In genomic region chr2:134683561-134684112, GRCh38 we compare ENCODE assay signal across 9 cellular contexts. TPM values are rescaled to one million over a fixed set of nuclear protein-coding genes. Genes with fewer than 3 reads are reported as not detected.
A peak's percentile ranks its signal among the peaks of the same experiment; 100 is the strongest.
DNase-seq lines count a peak whose midpoint lies in the region; ATAC-seq and TF ChIP-seq lines count a peak whose summit lies in the region.
"Had no signal": no experiment of that assay in that cellular context is flagged by ENCODE, and none has a peak within 500 bp of the region (broad histone marks: within the 10 kb centered on the region; RNA-seq: fewer than 3 reads in every experiment).

No MANE protein-coding gene starts in this region.

- H3K36me3 ChIP-seq in OCI-LY3 (replicated peaks; ENCODE audit: low read depth, low read length) (no peaks in the 10 kb centered on the region), lower lobe of right lung (no peaks in the 10 kb centered on the region)
- H3K36me3 ChIP-seq in CD4-positive, alpha-beta memory T cell (ENCODE audit: insufficient read depth, low read length), result no peaks in the 10 kb centered on the region

- POLR2A ChIA-PET in CD4-positive, alpha-beta memory T cell (lab: Charles Lee; ENCODE audit: partially characterized antibody), result interaction anchor here (1.2 kb wide), 1 partner anchor 12 kb away, joined by 3 read pairs; no protein-coding TSS in a partner anchor

- no peak overlapping the region for H3K9ac ChIP-seq in OCI-LY3 (ENCODE audit: low read length)

- DNase-seq in lower lobe of right lung, result no peak
- no peak for DNase-seq in CD4-positive, alpha-beta memory T cell
- no peak for DNase-seq in CD14-positive monocyte (ENCODE audit: low spot score)
- no peak for DNase-seq in NCI-H1048 (lab: John Stamatoyannopoulos, UW)
- no peak for DNase-seq in chondrocyte (ENCODE audit: low spot score)

- peaks cover 0 to 3% of the 10 kb centered on the region in 2 donors for H3K36me3 Mint-ChIP-seq in CD4-positive, alpha-beta memory T cell
- no peaks in the 10 kb centered on the region for H3K36me3 Mint-ChIP-seq in CD14-positive monocyte
- no peaks in the 10 kb centered on the region for H3K36me3 Mint-ChIP-seq in chondrocyte (ENCODE audit: low read depth)

- no peaks in the 10 kb centered on the region for H3K27me3 ChIP-seq in OCI-LY3 (ENCODE audit: low read depth, low read length)
- no peaks in the 10 kb centered on the region for H3K27me3 ChIP-seq in lower lobe of right lung (ENCODE audit: low read depth)
- no peaks in the 10 kb centered on the region for H3K27me3 ChIP-seq in CD4-positive, alpha-beta memory T cell (ENCODE audit: insufficient read depth, low read length)

- peak overlapping the region; percentile 68 for H3K27ac ChIP-seq in OCI-LY3 (ENCODE audit: low read length)
- no peak overlapping the region for H3K27ac ChIP-seq in lower lobe of right lung
- no peak overlapping the region for H3K27ac ChIP-seq in CD4-positive, alpha-beta memory T cell (ENCODE audit: low read depth, low read length)

- peaks cover 23 to 37% (median 31%) of the 10 kb centered on the region in 4 donors for H3K4me1 Mint-ChIP-seq in CD4-positive, alpha-beta memory T cell
- H3K4me1 Mint-ChIP-seq in CD14-positive monocyte, result peaks cover 9% of the 10 kb centered on the region
- H3K4me1 Mint-ChIP-seq in chondrocyte (ENCODE audit: low read depth), result no peaks in the 10 kb centered on the region

- H3K27ac Mint-ChIP-seq in CD4-positive, alpha-beta memory T cell, result no peak overlapping the region
- H3K27ac Mint-ChIP-seq in CD14-positive monocyte, result no peak overlapping the region
- H3K27ac Mint-ChIP-seq in chondrocyte (ENCODE audit: unreplicated experiment), result no peak overlapping the region

- no peaks in the 10 kb centered on the region for H3K9me3 ChIP-seq in OCI-LY3 (ENCODE audit: insufficient read depth, low read length)
- H3K9me3 ChIP-seq in lower lobe of right lung, result no peaks in the 10 kb centered on the region
- no peaks in the 10 kb centered on the region for H3K9me3 ChIP-seq in CD4-positive, alpha-beta memory T cell (ENCODE audit: control insufficient read depth in 1 of 2, low read length in 2 of 2)

- peak; percentile 81 for ATAC-seq in GM18520 (IDR thresholded peaks at IDR 0.05; ENCODE audit: unreplicated experiment)
- peak; percentile 63 for ATAC-seq in HG02588 (IDR thresholded peaks at IDR 0.05; ENCODE audit: unreplicated experiment)
- ATAC-seq in lower lobe of right lung, result peak; percentile 60 to 75
- ATAC-seq: HCT116 had no signal

- peaks cover 0 to 4% (median 0%) of the 10 kb centered on the region in 8 donors for H3K9me3 Mint-ChIP-seq in CD4-positive, alpha-beta memory T cell
- H3K9me3 Mint-ChIP-seq in CD14-positive monocyte (peaks cover 0 to 3% (median 0%) of the 10 kb centered on the region in 7 donors), chondrocyte (ENCODE audit: low read depth) (peaks cover 2% of the 10 kb centered on the region)

- no peak overlapping the region for H3K4me3 ChIP-seq in OCI-LY3 (ENCODE audit: low read length)
- no peak overlapping the region for H3K4me3 ChIP-seq in lower lobe of right lung
- H3K4me3 ChIP-seq in CD4-positive, alpha-beta memory T cell (ENCODE audit: low read length in 2 of 2), result no peak overlapping the region

- H4K20me1 ChIP-seq in OCI-LY3 (ENCODE audit: insufficient read depth, low read length), result peaks cover 43% of the 10 kb centered on the region

- H2AFZ ChIP-seq in OCI-LY3 (ENCODE audit: low read depth, low read length), result no peak overlapping the region

- CTCF ChIA-PET in CD4-positive, alpha-beta memory T cell (lab: Charles Lee; ENCODE audit: partially characterized antibody), result no interaction called here

- H3K4me2 ChIP-seq in OCI-LY3 (ENCODE audit: low read length), result peak overlapping the region; percentile 58

- intact Hi-C loops in lower lobe of right lung (cut with DNase I) (no loop called here), CD14-positive monocyte (cut with micrococcal nuclease) (no loop called here)
- intact Hi-C loops in CD4-positive, alpha-beta memory T cell (cut with micrococcal nuclease), result no loop called here

- peaks cover 93% of the 10 kb centered on the region for H3K79me2 ChIP-seq in OCI-LY3 (ENCODE audit: low read length)

- H3K4me1 ChIP-seq in OCI-LY3 (ENCODE audit: low read length), result peaks cover 41% of the 10 kb centered on the region
- peaks cover 8% of the 10 kb centered on the region for H3K4me1 ChIP-seq in lower lobe of right lung
- peaks cover 29% of the 10 kb centered on the region for H3K4me1 ChIP-seq in CD4-positive, alpha-beta memory T cell (ENCODE audit: insufficient read depth, low read length)

- no peak overlapping the region for H3K4me3 Mint-ChIP-seq in CD4-positive, alpha-beta memory T cell
- H3K4me3 Mint-ChIP-seq in CD14-positive monocyte (no peak overlapping the region), chondrocyte (ENCODE audit: unreplicated experiment) (no peak overlapping the region)

- no peak for TF ChIP-seq CTCF in OCI-LY3 (IDR thresholded peaks at IDR 0.05; ENCODE audit: low read depth, low read length)
- no peak for TF ChIP-seq CTCF in lower lobe of right lung (IDR thresholded peaks at IDR 0.05)
- TF ChIP-seq CTCF in CD14-positive monocyte (IDR thresholded peaks at IDR 0.05), result no peak
- TF ChIP-seq CTCF in chondrocyte (IDR thresholded peaks at IDR 0.05), result no peak

- no peaks in the 10 kb centered on the region for H3K27me3 Mint-ChIP-seq in CD4-positive, alpha-beta memory T cell
- H3K27me3 Mint-ChIP-seq in CD14-positive monocyte (ENCODE audit: low read depth in 3 of 3) (peaks cover 0 to 2% (median 0%) of the 10 kb centered on the region in 3 donors), chondrocyte (ENCODE audit: low read depth) (peaks cover 1% of the 10 kb centered on the region)

RNA-seq across cellular contexts. Expression of gene TMEM163, which starts 35.2 kb away (rescaled TPM):
- 31.9 TPM for total RNA-seq in lower lobe of right lung
- not detected for total RNA-seq in CD4-positive, alpha-beta memory T cell
- polyA plus RNA-seq in CD4-positive, alpha-beta memory T cell, result under 1 TPM in 1 of 2 donors, not detected in 1; 0.47 TPM
- polyA plus RNA-seq in CD14-positive monocyte, result not detected
- total RNA-seq in chondrocyte, result 0.07 TPM in 1 of 3 replicates, not detected in the others

Comparison
In these comparisons a context has a peak if more than half of its experiments do, and no peak if none do; other contexts are left out.
1. RNA of gene TMEM163, which starts 35.2 kb away (total RNA-seq): 31.9 TPM in lower lobe of right lung (single experiment); 0.07 TPM in chondrocyte and not detected in CD4-positive, alpha-beta memory T cell; every median in the first group is over 10 times any median in the second.
2. Peak in every context shown above with its lines, with median percentiles within 50 percentile points of each other: ATAC-seq.